8 cellular contexts compared by ENCODE assay signal in the genomic region with DNA sequence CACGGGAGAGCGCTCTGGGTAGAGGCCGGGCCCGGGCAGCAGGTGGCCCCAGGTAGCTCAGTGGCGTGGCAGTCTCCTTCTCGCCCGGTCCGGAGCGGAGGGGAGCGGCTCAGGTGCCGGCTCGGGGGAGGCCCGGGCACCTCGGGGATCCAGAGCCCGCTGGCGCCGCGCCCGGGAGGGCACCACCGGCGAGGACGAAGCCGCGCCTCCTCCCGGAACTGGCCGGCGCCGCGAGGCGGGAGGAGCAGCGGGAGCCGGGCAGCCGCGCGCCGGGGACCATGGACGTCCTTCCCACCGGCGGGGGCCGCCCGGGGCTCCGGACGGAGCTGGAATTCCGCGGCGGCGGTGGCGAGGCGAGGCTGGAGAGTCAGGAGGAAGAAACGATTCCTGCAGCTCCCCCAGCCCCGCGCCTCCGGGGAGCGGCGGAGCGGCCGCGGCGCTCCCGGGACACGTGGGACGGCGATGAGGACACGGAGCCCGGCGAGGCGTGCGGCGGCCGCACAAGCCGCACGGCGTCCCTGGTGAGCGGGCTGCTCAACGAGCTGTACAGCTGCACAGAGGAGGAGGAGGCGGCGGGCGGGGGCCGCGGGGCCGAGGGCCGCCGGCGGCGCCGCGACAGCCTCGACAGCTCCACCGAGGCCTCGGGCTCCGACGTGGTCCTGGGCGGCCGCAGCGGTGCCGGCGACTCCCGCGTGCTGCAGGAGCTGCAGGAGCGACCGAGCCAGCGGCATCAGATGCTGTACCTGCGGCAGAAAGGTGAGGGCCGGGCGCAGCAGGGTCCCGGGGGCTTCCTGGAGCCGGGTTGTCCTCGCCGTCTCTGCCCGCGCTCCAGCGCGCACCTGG.
DNase-seq lines count a peak whose midpoint lies in the region; ATAC-seq and TF ChIP-seq lines count a peak whose summit lies in the region.

No MANE protein-coding gene starts in this region.

- peak overlapping the region; percentile 73 for H3K4me3 ChIP-seq in ACC112 (ENCODE audit: low read depth, low read length)
- H3K4me3 ChIP-seq in neutrophil (ENCODE audit: low read depth in 1 of 2, low read length in 1 of 2), result peak overlapping the region; percentile 76 to 88

- peak; percentile 32 for TF ChIP-seq CTCF in neutrophil (IDR thresholded peaks at IDR 0.05)

- H3K36me3 ChIP-seq in ACC112 (ENCODE audit: insufficient read depth, low read length) (no peaks in the 10 kb centered on the region), neutrophil (no peaks in the 10 kb centered on the region)

- H3K27ac ChIP-seq in ACC112 (ENCODE audit: low read depth, low read length) (no peak overlapping the region), neutrophil (peak overlapping the region; percentile 69)

- peaks cover under 1% of the 10 kb centered on the region for H3K9me3 ChIP-seq in neutrophil

- H3K27me3 ChIP-seq in ACC112 (ENCODE audit: insufficient read depth, low read length), result peaks cover 86% of the 10 kb centered on the region
- peaks cover 80% of the 10 kb centered on the region for H3K27me3 ChIP-seq in neutrophil

- DNase-seq in NCI-H1105 (lab: John Stamatoyannopoulos, UW), result peak; percentile 52
- peak; percentile 59 for DNase-seq in activated CD8-positive, alpha-beta memory T cell treated with anti-CD3 and anti-CD28 coated beads, Interleukin-2, amount 50 U/mL, for 48 hours
- peak; percentile 14 for DNase-seq in glomerular visceral epithelial cell (ENCODE audit: extremely low spot score)
- DNase-seq in Ammon's horn (ENCODE audit: low spot score), result no peak
- DNase-seq in SIG-M5 treated with dmso at 0.1 percent for 504 hours (lab: John Stamatoyannopoulos, UW; ENCODE audit: unreplicated experiment), result no peak

- peak overlapping the region; percentile 73 for H2AFZ ChIP-seq in ACC112 (ENCODE audit: low read length, unreplicated experiment)

- ATAC-seq in GM19023 (IDR thresholded peaks at IDR 0.05; ENCODE audit: unreplicated experiment), result peak; percentile 47

- H3K4me1 ChIP-seq in ACC112 (ENCODE audit: control insufficient read depth, insufficient read depth, low read length, unreplicated experiment), result no peaks in the 10 kb centered on the region
- peaks cover 18 to 23% of the 10 kb centered on the region in 2 experiments for H3K4me1 ChIP-seq in neutrophil (ENCODE audit: control insufficient read depth in 1 of 2, insufficient read depth in 1 of 2, low read depth in 1 of 2, low read length in 1 of 2)

- no peaks in the 10 kb centered on the region for H3K79me2 ChIP-seq in ACC112 (ENCODE audit: control insufficient read depth, insufficient read depth, low read length, unreplicated experiment)

Comparison
In these comparisons a context has a peak if more than half of its experiments do, and no peak if none do; other contexts are left out.
1. DNase-seq: peak in NCI-H1105 (single experiment), activated CD8-positive, alpha-beta memory T cell treated with anti-CD3 and anti-CD28 coated beads, Interleukin-2, amount 50 U/mL, for 48 hours (single experiment) and glomerular visceral epithelial cell (single experiment); none in Ammon's horn (single experiment) and SIG-M5 treated with dmso at 0.1 percent for 504 hours (single experiment).